ENCODE assay signal across 10 cellular contexts in genomic region chr6:112827793-112828192, GRCh38.
DNase-seq lines count a peak whose midpoint lies in the region; ATAC-seq and TF ChIP-seq lines count a peak whose summit lies in the region.
"Had no signal": no experiment of that assay in that cellular context is flagged by ENCODE, and none has a peak within 500 bp of the region (broad histone marks: within the 10 kb centered on the region; RNA-seq: fewer than 3 reads in every experiment).

No MANE protein-coding gene starts in this region.

- H3K36me3 ChIP-seq in GM06990 (ENCODE audit: control insufficient read depth, insufficient read depth, low read length) (no peaks in the 10 kb centered on the region), heart right ventricle (no peaks in the 10 kb centered on the region), colonic mucosa (no peaks in the 10 kb centered on the region), WERI-Rb-1 (no peaks in the 10 kb centered on the region)

- no peaks in the 10 kb centered on the region for H3K36me3 Mint-ChIP-seq in nephron progenitor cell (ENCODE audit: low read depth)

- DNase-seq in GM06990 (ENCODE audit: extremely low read depth, insufficient read length) (peak; percentile 34), heart right ventricle (peak; percentile 15 to 56), nephron progenitor cell (no peak), colonic mucosa (no peak), WERI-Rb-1 (no peak), SHP77 (lab: John Stamatoyannopoulos, UW) (no peak)
- DNase-seq: DMS153, NCI-H1694 had no signal

- no peak overlapping the region for H3K4me3 ChIP-seq in GM06990 (replicated peaks; ENCODE audit: low read depth, low read length)
- H3K4me3 ChIP-seq in heart right ventricle = no peak overlapping the region
- no peak overlapping the region for H3K4me3 ChIP-seq in colonic mucosa
- H3K4me3 ChIP-seq in WERI-Rb-1 (ENCODE audit: low read depth, low read length) = no peak overlapping the region

- no peaks in the 10 kb centered on the region for H3K4me1 Mint-ChIP-seq in nephron progenitor cell

- no peak overlapping the region for H3K4me3 Mint-ChIP-seq in nephron progenitor cell

- no peak overlapping the region for H3K27ac Mint-ChIP-seq in nephron progenitor cell

- H3K9me3 ChIP-seq in heart right ventricle (no peaks in the 10 kb centered on the region), colonic mucosa (no peaks in the 10 kb centered on the region), WERI-Rb-1 (ENCODE audit: severe bottlenecking) (no peaks in the 10 kb centered on the region)

- TF ChIP-seq CTCF in GM06990 (IDR thresholded peaks at IDR 0.05; ENCODE audit: insufficient read depth, low read length, poor library complexity, severe bottlenecking) (no peak), heart right ventricle (IDR thresholded peaks at IDR 0.05) (no peak), nephron progenitor cell (IDR thresholded peaks at IDR 0.05) (no peak), colonic mucosa (IDR thresholded peaks at IDR 0.05) (no peak), WERI-Rb-1 (IDR thresholded peaks at IDR 0.05; ENCODE audit: low read depth, low read length) (no peak)

- intact Hi-C loops in heart right ventricle (cut with DNase I) = no loop called here
- intact Hi-C loops in colonic mucosa (cut with DNase I) = no loop called here

- H3K9me3 Mint-ChIP-seq in nephron progenitor cell = no peaks in the 10 kb centered on the region

- H3K27me3 ChIP-seq in GM06990 (replicated peaks; ENCODE audit: control insufficient read depth, insufficient read depth, low read length) (no peaks in the 10 kb centered on the region), heart right ventricle (no peaks in the 10 kb centered on the region), colonic mucosa (no peaks in the 10 kb centered on the region), WERI-Rb-1 (ENCODE audit: insufficient read depth, low read depth, severe bottlenecking) (no peaks in the 10 kb centered on the region)

- no peak overlapping the region for H3K9ac ChIP-seq in colonic mucosa (ENCODE audit: low read depth in 2 of 2, low read length in 2 of 2)

- WGBS in heart right ventricle, 2 donors = 36 to 40% methylated on average over 2 of the region's 2 CpGs

- no peaks in the 10 kb centered on the region for H3K27me3 Mint-ChIP-seq in nephron progenitor cell (ENCODE audit: low read depth, poor library complexity)

- H3K27ac ChIP-seq in heart right ventricle (peak overlapping the region in 1 of 10 donors; percentile 56), colonic mucosa (no peak overlapping the region), WERI-Rb-1 (no peak overlapping the region)

- H3K4me1 ChIP-seq in heart right ventricle = peaks cover 0 to 10% (median 3%) of the 10 kb centered on the region in 9 donors
- H3K4me1 ChIP-seq in colonic mucosa = no peaks in the 10 kb centered on the region

- peak; percentile 93 for ATAC-seq in GM21619 (IDR thresholded peaks at IDR 0.05; ENCODE audit: unreplicated experiment)
- ATAC-seq in HG03571 (IDR thresholded peaks at IDR 0.05; ENCODE audit: unreplicated experiment) = peak; percentile 97
- ATAC-seq in heart right ventricle = peak in 5 of 8 donors; percentile 47 to 74 (median 69)

Comparison
In these comparisons a context has a peak if more than half of its experiments do, and no peak if none do; other contexts are left out.
1. DNase-seq: peak in GM06990 (single experiment) and heart right ventricle (2 of 2); none in nephron progenitor cell (single experiment), colonic mucosa (single experiment), WERI-Rb-1 (single experiment) and SHP77 (0 of 2).
2. Peak in every context shown above with its lines, with median percentiles within 50 percentile points of each other: ATAC-seq.